ENCODE assay signal across 27 cellular contexts in the genomic region with DNA sequence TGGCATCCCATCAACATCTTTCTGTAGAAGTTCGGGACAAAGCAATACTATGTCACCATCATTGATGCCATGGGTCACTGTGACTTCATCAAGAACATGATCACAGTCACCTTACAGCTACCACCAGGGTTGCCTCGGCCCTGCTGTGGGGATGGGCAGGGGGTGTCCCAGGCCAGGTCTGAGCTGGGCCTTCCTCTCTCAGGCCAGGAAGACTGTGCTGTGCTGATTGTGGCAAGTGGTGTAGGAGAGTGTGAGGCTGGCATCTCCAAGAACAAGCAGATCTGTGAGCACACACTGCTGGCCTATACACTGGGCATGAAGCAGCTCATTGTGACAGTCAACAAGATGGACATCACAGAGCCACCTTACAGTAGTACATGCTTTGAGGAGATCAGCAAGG.
"Had no signal": no experiment of that assay in that cellular context is flagged by ENCODE, and none has a peak within 500 bp of the region (broad histone marks: within the 10 kb centered on the region; RNA-seq: fewer than 3 reads in every experiment).

No MANE protein-coding gene starts in this region.

- H3K4me3 Mint-ChIP-seq: stimulated activated memory B cell treated with anti-CD40 and anti-IgM and Interleukin-4, amounts not matched to agents 10 μg/mL and 1 μg/mL and 100 μg/mL, for 72 hours; stimulated activated naive B cell treated with anti-CD40 and anti-IgM and Interleukin-4, amounts not matched to agents 10 μg/mL and 1 μg/mL and 100 μg/mL, for 72 hours; stimulated activated naive CD8-positive, alpha-beta T cell treated with anti-CD3 and anti-CD28 coated beads, Interleukin-15, amount 100 ng/mL, for 72 hours; stimulated activated naive CD8-positive, alpha-beta T cell treated with anti-CD3 and anti-CD28 coated beads, Interleukin-15, Interleukin-2, amounts not matched to agents 100 ng/mL and 50 ng/mL, for 24 hours; type B pancreatic cell had no signal

- H3K36me3 ChIP-seq: stomach, suprapubic skin, thoracic aorta, thyroid gland, tibial artery, tibial nerve, transverse colon, upper lobe of left lung, upper lobe of right lung, vagina had no signal

- H3K27ac Mint-ChIP-seq: stimulated activated memory B cell treated with anti-CD40 and anti-IgM and Interleukin-4, amounts not matched to agents 10 μg/mL and 1 μg/mL and 100 μg/mL, for 72 hours; stimulated activated naive B cell treated with anti-CD40 and anti-IgM and Interleukin-4, amounts not matched to agents 10 μg/mL and 1 μg/mL and 100 μg/mL, for 72 hours; stimulated activated naive CD8-positive, alpha-beta T cell treated with anti-CD3 and anti-CD28 coated beads, Interleukin-15, amount 100 ng/mL, for 72 hours; stimulated activated naive CD8-positive, alpha-beta T cell treated with anti-CD3 and anti-CD28 coated beads, Interleukin-15, Interleukin-2, amounts not matched to agents 100 ng/mL and 50 ng/mL, for 24 hours; type B pancreatic cell had no signal

- ATAC-seq: stimulated activated memory B cell treated with anti-CD40 and anti-IgM and Interleukin-4, amounts not matched to agents 10 μg/mL and 1 μg/mL and 100 μg/mL, for 72 hours; stimulated activated naive B cell treated with anti-CD40 and anti-IgM and Interleukin-4, amounts not matched to agents 10 μg/mL and 1 μg/mL and 100 μg/mL, for 72 hours; stimulated activated naive CD8-positive, alpha-beta T cell treated with anti-CD3 and anti-CD28 coated beads, Interleukin-15, amount 100 ng/mL, for 72 hours; stimulated activated naive CD8-positive, alpha-beta T cell treated with anti-CD3 and anti-CD28 coated beads, Interleukin-15, Interleukin-2, amounts not matched to agents 100 U/mL and 50 U/mL, for 24 hours; upper lobe of right lung had no signal

- DNase-seq: stimulated activated CD4-positive, alpha-beta T cell treated with anti-CD3 and anti-CD28 coated beads, Interleukin-1b, Interleukin-23, amount 100 ng/mL, for 48 hours; stimulated activated CD4-positive, alpha-beta T cell treated with anti-CD3 and anti-CD28 coated beads, Interleukin-2, amount 100 ng/mL, for 24 hours; stimulated activated CD4-positive, alpha-beta T cell treated with anti-CD3 and anti-CD28 coated beads, Interleukin-2, amount 100 ng/mL, for 48 hours; stimulated activated CD4-positive, alpha-beta T cell treated with anti-CD3 and anti-CD28 coated beads, Interleukin-4, amount 100 ng/mL, for 1 hour; stimulated activated CD4-positive, alpha-beta T cell treated with anti-CD3 and anti-CD28 coated beads, Interleukin-4, amount 100 ng/mL, for 24 hours; stimulated activated CD4-positive, alpha-beta T cell treated with anti-CD3 and anti-CD28 coated beads, Interleukin-4, amount 100 ng/mL, for 4 hours; stimulated activated CD8-positive, alpha-beta memory T cell treated with anti-CD3 and anti-CD28 coated beads, Interleukin-4, amount 100 ng/mL, for 48 hours; stimulated activated naive B cell treated with anti-CD40 and anti-IgM and Interleukin-4, amounts not matched to agents 10 μg/mL and 1 μg/mL and 100 μg/mL, for 72 hours; stimulated activated naive CD4-positive, alpha-beta T cell; stimulated activated naive CD4-positive, alpha-beta T cell treated with Interleukin-2 at 50 U/mL for 16 hours; stimulated activated naive CD8-positive, alpha-beta T cell treated with anti-CD3 and anti-CD28 coated beads, Interleukin-15, amount 100 ng/mL, for 72 hours; stimulated activated naive CD8-positive, alpha-beta T cell treated with anti-CD3 and anti-CD28 coated beads, Interleukin-15, Interleukin-2, amounts not matched to agents 100 U/mL and 50 U/mL, for 24 hours; stomach; substantia nigra; testis; thyroid gland; tibial artery; transverse colon; upper lobe of left lung; upper lobe of right lung had no signal

- H3K36me3 Mint-ChIP-seq: stimulated activated memory B cell treated with anti-CD40 and anti-IgM and Interleukin-4, amounts not matched to agents 10 μg/mL and 1 μg/mL and 100 μg/mL, for 72 hours; type B pancreatic cell had no signal

- H3K4me3 ChIP-seq: stomach, suprapubic skin, testis, thoracic aorta, thyroid gland, tibial artery, tibial nerve, transverse colon, upper lobe of left lung, upper lobe of right lung, vagina had no signal

- H3K4me1 ChIP-seq: testis, thyroid gland, tibial artery, tibial nerve, transverse colon, upper lobe of left lung, upper lobe of right lung, vagina had no signal

- H3K4me1 Mint-ChIP-seq: stimulated activated memory B cell treated with anti-CD40 and anti-IgM and Interleukin-4, amounts not matched to agents 10 μg/mL and 1 μg/mL and 100 μg/mL, for 72 hours; stimulated activated naive B cell treated with anti-CD40 and anti-IgM and Interleukin-4, amounts not matched to agents 10 μg/mL and 1 μg/mL and 100 μg/mL, for 72 hours; stimulated activated naive CD8-positive, alpha-beta T cell treated with anti-CD3 and anti-CD28 coated beads, Interleukin-15, amount 100 ng/mL, for 72 hours had no signal

- H3K27me3 ChIP-seq: suprapubic skin, testis, thyroid gland, tibial nerve, transverse colon, upper lobe of left lung, upper lobe of right lung, vagina had no signal

- H3K9me3 Mint-ChIP-seq: stimulated activated naive B cell treated with anti-CD40 and anti-IgM and Interleukin-4, amounts not matched to agents 10 μg/mL and 1 μg/mL and 100 μg/mL, for 72 hours; stimulated activated naive CD8-positive, alpha-beta T cell treated with anti-CD3 and anti-CD28 coated beads, Interleukin-15, amount 100 ng/mL, for 72 hours; stimulated activated naive CD8-positive, alpha-beta T cell treated with anti-CD3 and anti-CD28 coated beads, Interleukin-15, Interleukin-2, amounts not matched to agents 100 ng/mL and 50 ng/mL, for 24 hours; type B pancreatic cell had no signal

- H3K9me3 ChIP-seq: stomach, suprapubic skin, testis, thoracic aorta, thyroid gland, tibial artery, tibial nerve, transverse colon, upper lobe of left lung, upper lobe of right lung, vagina had no signal

- H3K27ac ChIP-seq: stomach, suprapubic skin, testis, thoracic aorta, thyroid gland, tibial artery, tibial nerve, transverse colon, upper lobe of left lung, upper lobe of right lung, vagina had no signal
